Comparison of ENCODE assay signal across 8 cellular contexts in genomic region chr16:70453891-70454220, GRCh38. TPM values are rescaled to one million over a fixed set of nuclear protein-coding genes. Genes with fewer than 3 reads are reported as not detected.
DNase-seq lines count a peak whose midpoint lies in the region; ATAC-seq, FAIRE-seq and TF ChIP-seq lines count a peak whose summit lies in the region.

No MANE protein-coding gene starts in this region.

- H3K9me3 Mint-ChIP-seq in astrocyte (ENCODE audit: unreplicated experiment) = peaks cover 2% of the 10 kb centered on the region

- H3K4me3 ChIP-seq in astrocyte (ENCODE audit: insufficient read depth, low read depth, low read length) = peak overlapping the region; percentile 78

- DNase-seq in COLO668 (lab: John Stamatoyannopoulos, UW; ENCODE audit: unreplicated experiment) = peak; percentile 41
- DNase-seq in HTR-8/SVneo (ENCODE audit: insufficient read length, low spot score) = no peak
- DNase-seq in astrocyte (ENCODE audit: low read depth) = peak; percentile 27
- peak; percentile 71 for DNase-seq in kidney glomerular epithelial cell (lab: John Stamatoyannopoulos, UW)
- DNase-seq in NCI-H187 treated with DMSO at 0.1 percent for 48 hours (lab: John Stamatoyannopoulos, UW) = no peak
- no peak for DNase-seq in effector CD8-positive, alpha-beta T cell (lab: John Stamatoyannopoulos, UW)

- H2AFZ ChIP-seq in astrocyte (ENCODE audit: low read depth, low read length) = peak overlapping the region; percentile 88

- H4K20me1 ChIP-seq in astrocyte (ENCODE audit: insufficient read depth, low read length) = no peaks in the 10 kb centered on the region

- peaks cover 3% of the 10 kb centered on the region for H3K4me1 ChIP-seq in astrocyte (ENCODE audit: insufficient read depth, low read length)

- H3K4me3 Mint-ChIP-seq in astrocyte (ENCODE audit: unreplicated experiment) = peak overlapping the region; percentile 89

- H3K27ac ChIP-seq in astrocyte (ENCODE audit: low read depth, low read length) (peak overlapping the region; percentile 99), temporal lobe (ENCODE audit: low read depth, low read length) (peak overlapping the region; percentile 76)

- no peaks in the 10 kb centered on the region for H3K27me3 ChIP-seq in astrocyte (ENCODE audit: insufficient read depth, low read length)

- H3K9me3 ChIP-seq in astrocyte (ENCODE audit: insufficient read depth, low read depth, low read length) = no peaks in the 10 kb centered on the region

- no peaks in the 10 kb centered on the region for H3K27me3 Mint-ChIP-seq in astrocyte (ENCODE audit: low read depth, unreplicated experiment)

- H3K4me2 ChIP-seq in astrocyte (ENCODE audit: low read length) = peak overlapping the region; percentile 88

- H3K4me1 Mint-ChIP-seq in astrocyte (ENCODE audit: low read depth, unreplicated experiment) = no peaks in the 10 kb centered on the region

- TF ChIP-seq CTCF in astrocyte (IDR thresholded peaks at IDR 0.05; ENCODE audit: insufficient read depth, low read depth, low read length) = no peak

- no peak for ATAC-seq in HG03280 (IDR thresholded peaks at IDR 0.05; ENCODE audit: unreplicated experiment)

- peak overlapping the region; percentile 96 for H3K27ac Mint-ChIP-seq in astrocyte (ENCODE audit: unreplicated experiment)

- no peaks in the 10 kb centered on the region for H3K36me3 ChIP-seq in astrocyte (ENCODE audit: insufficient read depth, low read length)

- H3K36me3 Mint-ChIP-seq in astrocyte (ENCODE audit: low read depth, unreplicated experiment) = no peaks in the 10 kb centered on the region

- no peaks in the 10 kb centered on the region for H3K79me2 ChIP-seq in astrocyte (ENCODE audit: insufficient read depth, low read length)

- FAIRE-seq in HTR-8/SVneo (lab: Jason Lieb, UNC) (peak; percentile 76), astrocyte (lab: Jason Lieb, UNC) (no peak)

- H3K9ac ChIP-seq in astrocyte (ENCODE audit: low read length) = peak overlapping the region; percentile 92

RNA-seq across cellular contexts. Expression of gene FCSK, which starts 0.5 kb away (rescaled TPM):
- 9.7 and 12.0 TPM in 2 replicates for total RNA-seq in astrocyte
- 4.9 TPM for total RNA-seq in temporal lobe

RNA-seq across cellular contexts. Expression of gene ST3GAL2, which starts 15.0 kb away (rescaled TPM):
- total RNA-seq in astrocyte (108 and 130 TPM in 2 replicates), temporal lobe (26.6 TPM)

Comparison
In these comparisons a context has a peak if more than half of its experiments do, and no peak if none do; other contexts are left out.
1. DNase-seq: peak in COLO668 (single experiment), astrocyte (single experiment) and kidney glomerular epithelial cell (single experiment); none in HTR-8/SVneo (single experiment), NCI-H187 treated with DMSO at 0.1 percent for 48 hours (single experiment) and effector CD8-positive, alpha-beta T cell (single experiment).